In the genomic region with DNA sequence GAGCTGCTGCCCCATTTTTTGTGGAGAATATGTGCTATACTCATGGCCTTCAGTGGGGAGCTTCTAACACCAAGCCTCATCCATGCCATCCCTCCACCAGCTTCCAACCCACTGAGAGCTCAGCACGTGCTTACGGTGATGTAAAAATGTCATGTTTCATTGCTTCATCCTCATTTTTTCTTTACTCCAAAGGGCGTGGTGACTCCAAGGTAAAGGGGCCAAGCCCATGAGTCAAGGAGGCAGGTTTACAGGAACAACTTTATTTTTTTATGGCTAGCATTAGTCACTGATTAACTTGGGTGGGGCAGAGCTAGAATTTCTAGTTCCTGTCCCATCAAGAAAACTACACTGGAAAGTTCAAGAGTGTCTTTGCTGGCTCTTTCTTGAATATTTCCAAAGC, we compare ENCODE assay signal across 17 cellular contexts. TPM values are rescaled to one million over a fixed set of nuclear protein-coding genes. Genes with fewer than 3 reads are reported as not detected.
DNase-seq lines count a peak whose midpoint lies in the region; ATAC-seq, FAIRE-seq and TF ChIP-seq lines count a peak whose summit lies in the region.
"Had no signal": no experiment of that assay in that cellular context is flagged by ENCODE, and none has a peak within 500 bp of the region (broad histone marks: within the 10 kb centered on the region; RNA-seq: fewer than 3 reads in every experiment).

A gene with protein sequence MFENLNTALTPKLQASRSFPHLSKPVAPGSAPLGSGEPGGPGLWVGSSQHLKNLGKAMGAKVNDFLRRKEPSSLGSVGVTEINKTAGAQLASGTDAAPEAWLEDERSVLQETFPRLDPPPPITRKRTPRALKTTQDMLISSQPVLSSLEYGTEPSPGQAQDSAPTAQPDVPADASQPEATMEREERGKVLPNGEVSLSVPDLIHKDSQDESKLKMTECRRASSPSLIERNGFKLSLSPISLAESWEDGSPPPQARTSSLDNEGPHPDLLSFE (plus strand): TSS at position 346 of the 400 bp plus-strand sequence. CDS start 174 bp downstream, outside the sequence.

- no peak within 1 kb of the TSS for H3K4me3 ChIP-seq in A549
- H3K4me3 ChIP-seq in MG63 = no peak within 1 kb of the TSS
- no peak within 1 kb of the TSS for H3K4me3 ChIP-seq in esophagus (ENCODE audit: low read depth in 1 of 2, low read length in 2 of 2)
- H3K4me3 ChIP-seq: GM23338 had no signal

- no peak within 1 kb of the TSS for H3K4me3 Mint-ChIP-seq in nephron progenitor cell
- no peak within 1 kb of the TSS for H3K4me3 Mint-ChIP-seq in activated T-cell treated with anti-CD3 and anti-CD28 coated beads, Interleukin-2, amount 50 U/mL, for 72 hours
- H3K4me3 Mint-ChIP-seq: activated naive CD4-positive, alpha-beta T cell treated with anti-CD3 and anti-CD28 coated beads, Interleukin-2, amount 10 ng/mL, durations not matched to agents 7 days and 5 days; GM23338; naive thymus-derived CD8-positive, alpha-beta T cell; stimulated activated effector memory CD8-positive, alpha-beta T cell treated with anti-CD3 and anti-CD28 coated beads, Interleukin-12 subunit alpha, Interleukin-12 subunit beta, amount 100 ng/mL, for 72 hours; T-cell had no signal

- H3K27me3 Mint-ChIP-seq in nephron progenitor cell (ENCODE audit: low read depth, poor library complexity) = peaks cover 8% of the 10 kb centered on the region
- H3K27me3 Mint-ChIP-seq in activated T-cell treated with anti-CD3 and anti-CD28 coated beads, Interleukin-2, amount 50 U/mL, for 72 hours (ENCODE audit: low read depth) = no peaks in the 10 kb centered on the region
- H3K27me3 Mint-ChIP-seq: activated naive CD4-positive, alpha-beta T cell treated with anti-CD3 and anti-CD28 coated beads, Interleukin-2, amount 10 ng/mL, durations not matched to agents 7 days and 5 days; T-cell had no signal

- H3K36me3 ChIP-seq in MG63 (no peaks in the 10 kb centered on the region), esophagus (ENCODE audit: control insufficient read depth in 2 of 2, insufficient read depth in 2 of 2, low read length in 1 of 2) (no peaks in the 10 kb centered on the region)
- H3K36me3 ChIP-seq: brain microvascular endothelial cell had no signal

- peak within 1 kb of the TSS; percentile 36 for H3K27ac Mint-ChIP-seq in nephron progenitor cell
- H3K27ac Mint-ChIP-seq in activated T-cell treated with anti-CD3 and anti-CD28 coated beads, Interleukin-2, amount 50 U/mL, for 72 hours = no peak within 1 kb of the TSS
- H3K27ac Mint-ChIP-seq: activated naive CD4-positive, alpha-beta T cell treated with anti-CD3 and anti-CD28 coated beads, Interleukin-2, amount 10 ng/mL, durations not matched to agents 7 days and 5 days; GM23338; naive thymus-derived CD8-positive, alpha-beta T cell; stimulated activated effector memory CD8-positive, alpha-beta T cell treated with anti-CD3 and anti-CD28 coated beads, Interleukin-12 subunit alpha, Interleukin-12 subunit beta, amount 100 ng/mL, for 72 hours; T-cell had no signal

- peaks cover 15% of the 10 kb centered on the region for H3K4me1 Mint-ChIP-seq in nephron progenitor cell
- H3K4me1 Mint-ChIP-seq in activated T-cell treated with anti-CD3 and anti-CD28 coated beads, Interleukin-2, amount 50 U/mL, for 72 hours (ENCODE audit: low read depth) = no peaks in the 10 kb centered on the region
- H3K4me1 Mint-ChIP-seq: activated naive CD4-positive, alpha-beta T cell treated with anti-CD3 and anti-CD28 coated beads, Interleukin-2, amount 10 ng/mL, durations not matched to agents 7 days and 5 days; naive thymus-derived CD8-positive, alpha-beta T cell; stimulated activated effector memory CD8-positive, alpha-beta T cell treated with anti-CD3 and anti-CD28 coated beads, Interleukin-12 subunit alpha, Interleukin-12 subunit beta, amount 100 ng/mL, for 72 hours; T-cell had no signal

- DNase-seq in A549 (ENCODE audit: low read depth in 1 of 2, low spot score in 1 of 2) (peak; percentile 17 to 71), MG63 (peak; percentile 24), nephron progenitor cell (no peak), HTR-8/SVneo (ENCODE audit: insufficient read length, low spot score) (no peak), NCI-H345 (lab: John Stamatoyannopoulos, UW) (no peak)
- DNase-seq in activated T-cell treated with anti-CD3 and anti-CD28 coated beads, Interleukin-2, amount 50 U/mL, for 72 hours = no peak
- DNase-seq: activated naive CD4-positive, alpha-beta T cell treated with anti-CD3 and anti-CD28 coated beads, Interleukin-2, amount 10 ng/mL, durations not matched to agents 7 days and 5 days; brain microvascular endothelial cell; naive thymus-derived CD8-positive, alpha-beta T cell; NCI-H1436; T-cell had no signal

- no peaks in the 10 kb centered on the region for H3K9me3 Mint-ChIP-seq in nephron progenitor cell
- no peaks in the 10 kb centered on the region for H3K9me3 Mint-ChIP-seq in activated T-cell treated with anti-CD3 and anti-CD28 coated beads, Interleukin-2, amount 50 U/mL, for 72 hours
- H3K9me3 Mint-ChIP-seq: activated naive CD4-positive, alpha-beta T cell treated with anti-CD3 and anti-CD28 coated beads, Interleukin-2, amount 10 ng/mL, durations not matched to agents 7 days and 5 days; GM23338; naive thymus-derived CD8-positive, alpha-beta T cell; stimulated activated effector memory CD8-positive, alpha-beta T cell treated with anti-CD3 and anti-CD28 coated beads, Interleukin-12 subunit alpha, Interleukin-12 subunit beta, amount 100 ng/mL, for 72 hours; T-cell had no signal

- TF ChIP-seq RAD21 in A549 (conservative IDR thresholded peaks at IDR 0.05 in 1 of 2, IDR thresholded peaks at IDR 0.05 in 1 of 2) = no peak

- no peak for TF ChIP-seq POLR2A in A549 (IDR thresholded peaks at IDR 0.05; ENCODE audit: low read length)

- peak in 1 of 2 experiments; percentile 40; a peak in 3 of 6 replicates for ATAC-seq in A549
- no peak for ATAC-seq in activated T-cell treated with anti-CD3 and anti-CD28 coated beads, Interleukin-2, amount 50 U/mL, for 72 hours (replicated peaks in 1 of 2)
- ATAC-seq in GM21390 (IDR thresholded peaks at IDR 0.05; ENCODE audit: unreplicated experiment) = no peak
- ATAC-seq: activated CD4-positive, CD25-positive, alpha-beta regulatory T cell treated with anti-CD3 and anti-CD28 coated beads, Interleukin-2, amount 50 U/mL, for 24 hours; GM23338; naive thymus-derived CD8-positive, alpha-beta T cell; stimulated activated effector memory CD8-positive, alpha-beta T cell treated with anti-CD3 and anti-CD28 coated beads, Interleukin-12 subunit alpha, Interleukin-12 subunit beta, amount 100 ng/mL, for 72 hours; T-cell had no signal

- TF ChIP-seq CTCF in A549 (IDR thresholded peaks at IDR 0.05) = no peak
- no peak for TF ChIP-seq CTCF in nephron progenitor cell (IDR thresholded peaks at IDR 0.05)

- H3K27ac ChIP-seq in A549 (peak within 1 kb of the TSS; percentile 51 to 70; a peak in 5 of 6 replicates), esophagus (ENCODE audit: low read depth in 2 of 2, low read length in 1 of 2) (peak within 1 kb of the TSS; percentile 96 to 99)
- H3K27ac ChIP-seq: brain microvascular endothelial cell had no signal

- H3K4me1 ChIP-seq in A549 (peaks cover 20% of the 10 kb centered on the region), esophagus (ENCODE audit: control insufficient read depth in 2 of 2, insufficient read depth in 2 of 2, low read length in 1 of 2) (peaks cover 0 to 12% of the 10 kb centered on the region in 2 donors)

- TF ChIP-seq EP300 in A549 (IDR thresholded peaks at IDR 0.05) = no peak

- H3K4me2 ChIP-seq in A549 = peak within 1 kb of the TSS; percentile 69
- H3K4me2 ChIP-seq: GM23338 had no signal

- H3K27me3 ChIP-seq in MG63 = no peaks in the 10 kb centered on the region
- no peaks in the 10 kb centered on the region for H3K27me3 ChIP-seq in esophagus (ENCODE audit: control insufficient read depth in 1 of 2, insufficient read depth in 2 of 2, low read length in 2 of 2)
- H3K27me3 ChIP-seq: brain microvascular endothelial cell had no signal

- H3K9me3 ChIP-seq in A549 (no peaks in the 10 kb centered on the region), MG63 (no peaks in the 10 kb centered on the region), esophagus (ENCODE audit: control insufficient read depth in 2 of 2, insufficient read depth in 1 of 2, low read depth in 1 of 2, low read length in 1 of 2) (no peaks in the 10 kb centered on the region)

- peaks cover 4% of the 10 kb centered on the region for H3K36me3 Mint-ChIP-seq in nephron progenitor cell (ENCODE audit: low read depth)
- H3K36me3 Mint-ChIP-seq in activated T-cell treated with anti-CD3 and anti-CD28 coated beads, Interleukin-2, amount 50 U/mL, for 72 hours (ENCODE audit: insufficient read depth in 2 of 2) = no peaks in the 10 kb centered on the region
- H3K36me3 Mint-ChIP-seq: activated naive CD4-positive, alpha-beta T cell treated with anti-CD3 and anti-CD28 coated beads, Interleukin-2, amount 10 ng/mL, durations not matched to agents 7 days and 5 days; naive thymus-derived CD8-positive, alpha-beta T cell; stimulated activated effector memory CD8-positive, alpha-beta T cell treated with anti-CD3 and anti-CD28 coated beads, Interleukin-12 subunit alpha, Interleukin-12 subunit beta, amount 100 ng/mL, for 72 hours; T-cell had no signal

- FAIRE-seq in A549 (lab: Jason Lieb, UNC) = no peak
- FAIRE-seq in HTR-8/SVneo (lab: Jason Lieb, UNC) = no peak

- POLR2A ChIA-PET in A549 (lab: Yijun Ruan, JAX) = no interaction called here

- CTCF ChIA-PET in A549 (lab: Yijun Ruan, JAX) = interaction anchor here (0.8 to 5.0 kb wide), 3 partner anchors 10 to 325 kb away, joined by 5 to 35 read pairs (median 10); no protein-coding TSS in a partner anchor

- 36% methylated on average over 3 of the region's 3 CpGs for WGBS in A549 (ENCODE audit: missing lambda C conversion rate)
- 52 to 63% methylated on average over 3 of the region's 3 CpGs for WGBS in esophagus, 2 donors

TF ChIP-seq in A549, 52 proteins besides CTCF, POLR2A, EP300 and RAD21 (continues in another document):
- 0 out of 4 replicates have a peak, but pooled peaks of 1 of the 2 experiments have one; percentile 34 for TF ChIP-seq CEBPB (IDR thresholded peaks at IDR 0.05)
- TF ChIP-seq MYC (IDR thresholded peaks at IDR 0.05; ENCODE audit: borderline replicate concordance, low read length) = peak; percentile 29; the same call in 1 of the 2 replicates
- TF ChIP-seq, protein P1, sequence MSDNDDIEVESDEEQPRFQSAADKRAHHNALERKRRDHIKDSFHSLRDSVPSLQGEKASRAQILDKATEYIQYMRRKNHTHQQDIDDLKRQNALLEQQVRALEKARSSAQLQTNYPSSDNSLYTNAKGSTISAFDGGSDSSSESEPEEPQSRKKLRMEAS (IDR thresholded peaks at IDR 0.05) = 0 out of 2 replicates have a peak, but pooled peaks have one; percentile 28
- TF ChIP-seq BHLHE40 (IDR thresholded peaks at IDR 0.05; ENCODE audit: low read depth, low read length) = peak; percentile 40; the same call in 1 of the 2 replicates

RNA-seq across cellular contexts. Expression of the gene that starts here (rescaled TPM):
- polyA plus RNA-seq in A549 (2011; rRNA removed) (0.37 and 0.56 TPM in 2 replicates), A549 (2017; fragmentation: RNase III; extraction: RNeasy Plus Mini Kit Qiagen cat#74134 plus additional on column Dnase treatment) (0.32 to 0.38 TPM (median 0.33 TPM) in 3 replicates), esophagus (1 to 10 TPM; 2.2 to 4.5 TPM)
- 0.26 and 0.39 TPM in 2 replicates for polyA plus RNA-seq in A549 (2012; cell fraction: cytosol; rRNA removed)
- 0.96 and 1.2 TPM in 2 replicates for polyA plus RNA-seq in A549 (2012; cell fraction: nucleus; rRNA removed)
- polyA minus RNA-seq in A549 (2011; rRNA and poly(A)+ RNA removed) = 0.68 and 1.2 TPM in 2 replicates
- not detected in 2 replicates for total RNA-seq in MG63 (2014; rRNA removed; shearing (Covaris generic); ENCODE audit: low replicate concordance)
- total RNA-seq in activated T-cell treated with anti-CD3 and anti-CD28 coated beads, Interleukin-2, amount 50 U/mL, for 72 hours = under 1 TPM; 0.19 to 0.26 TPM
- total RNA-seq: OCI-LY7 had no signal
- polyA plus RNA-seq: naive thymus-derived CD8-positive, alpha-beta T cell had no signal

Comparison
In these comparisons a context has a peak if more than half of its experiments do, and no peak if none do; other contexts are left out.
1. Peak in DNase-seq in MG63; RNA of the gene not detected or under 1 TPM.
2. DNase-seq: peak in A549 (2 of 2); none in nephron progenitor cell (single experiment), HTR-8/SVneo (single experiment), NCI-H345 (single experiment) and activated T-cell treated with anti-CD3 and anti-CD28 coated beads, Interleukin-2, amount 50 U/mL, for 72 hours (0 of 2).